2 cellular contexts compared by ENCODE assay signal in the genomic region with DNA sequence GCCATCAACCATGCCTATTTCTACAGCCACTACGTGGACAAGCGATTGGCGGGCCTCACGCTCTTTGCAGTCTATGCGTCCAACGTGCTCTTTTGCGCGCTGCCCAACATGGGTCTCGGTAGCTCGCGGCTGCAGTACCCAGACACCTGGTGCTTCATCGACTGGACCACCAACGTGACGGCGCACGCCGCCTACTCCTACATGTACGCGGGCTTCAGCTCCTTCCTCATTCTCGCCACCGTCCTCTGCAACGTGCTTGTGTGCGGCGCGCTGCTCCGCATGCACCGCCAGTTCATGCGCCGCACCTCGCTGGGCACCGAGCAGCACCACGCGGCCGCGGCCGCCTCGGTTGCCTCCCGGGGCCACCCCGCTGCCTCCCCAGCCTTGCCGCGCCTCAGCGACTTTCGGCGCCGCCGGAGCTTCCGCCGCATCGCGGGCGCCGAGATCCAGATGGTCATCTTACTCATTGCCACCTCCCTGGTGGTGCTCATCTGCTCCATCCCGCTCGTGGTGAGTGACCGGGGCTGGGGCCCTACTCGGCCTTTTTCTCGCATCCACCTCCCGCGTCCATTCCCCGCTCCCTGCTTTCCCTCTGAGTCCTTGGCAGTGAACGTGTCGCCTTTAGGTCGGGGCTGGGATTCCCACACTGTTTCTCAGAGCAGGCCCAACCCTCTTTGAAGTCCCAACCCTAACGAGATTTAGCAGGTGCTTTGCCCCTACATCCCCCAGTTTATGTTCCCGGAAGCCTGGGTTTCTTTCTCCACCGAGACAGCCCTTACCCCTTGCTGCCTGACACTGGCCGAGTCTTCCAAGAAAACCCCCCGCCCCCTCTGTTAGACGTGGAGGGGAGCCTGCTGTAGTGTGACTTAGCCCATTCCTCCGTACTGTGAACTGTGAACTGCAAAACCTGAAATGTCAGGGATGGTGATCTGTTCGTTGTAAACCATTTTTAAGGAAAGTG.
TF ChIP-seq lines count a peak whose summit lies in the region.

No MANE protein-coding gene starts in this region.

TF ChIP-seq in liver, 16 proteins besides CTCF, POLR2A, EP300 and RAD21:
- TF ChIP-seq, protein P1, sequence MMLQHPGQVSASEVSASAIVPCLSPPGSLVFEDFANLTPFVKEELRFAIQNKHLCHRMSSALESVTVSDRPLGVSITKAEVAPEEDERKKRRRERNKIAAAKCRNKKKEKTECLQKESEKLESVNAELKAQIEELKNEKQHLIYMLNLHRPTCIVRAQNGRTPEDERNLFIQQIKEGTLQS (IDR thresholded peaks at IDR 0.05) = no peak
- TF ChIP-seq TAF1 (conservative IDR thresholded peaks at IDR 0.05) (no peak), NR2F2 (IDR thresholded peaks at IDR 0.05) (no peak), YY1 (IDR thresholded peaks at IDR 0.05) (no peak), FOXA1 (IDR thresholded peaks at IDR 0.05) (no peak), EGR1 (IDR thresholded peaks at IDR 0.05; ENCODE audit: low read depth in 2 of 2) (no peak), JUND (IDR thresholded peaks at IDR 0.05) (no peak)

TF ChIP-seq in HepG2, 621 proteins besides CTCF, POLR2A, EP300 and RAD21:
- TF ChIP-seq NBN (conservative IDR thresholded peaks at IDR 0.05) (no peak), ZNF354B (CRISPR knock-in tag; IDR thresholded peaks at IDR 0.05) (no peak), MAZ (IDR thresholded peaks at IDR 0.05; ENCODE audit: borderline replicate concordance, low read depth, low read length) (no peak), MAZ (CRISPR knock-in tag; IDR thresholded peaks at IDR 0.05; ENCODE audit: low read depth) (no peak), SETDB1 (CRISPR knock-in tag; IDR thresholded peaks at IDR 0.05; ENCODE audit: borderline replicate concordance) (no peak), RCOR2 (CRISPR knock-in tag; IDR thresholded peaks at IDR 0.05) (no peak), ZNF20 (CRISPR knock-in tag; IDR thresholded peaks at IDR 0.05) (no peak), ZEB1 (IDR thresholded peaks at IDR 0.05; ENCODE audit: insufficient replicate concordance, low read depth) (no peak)
- TF ChIP-seq, protein P2, sequence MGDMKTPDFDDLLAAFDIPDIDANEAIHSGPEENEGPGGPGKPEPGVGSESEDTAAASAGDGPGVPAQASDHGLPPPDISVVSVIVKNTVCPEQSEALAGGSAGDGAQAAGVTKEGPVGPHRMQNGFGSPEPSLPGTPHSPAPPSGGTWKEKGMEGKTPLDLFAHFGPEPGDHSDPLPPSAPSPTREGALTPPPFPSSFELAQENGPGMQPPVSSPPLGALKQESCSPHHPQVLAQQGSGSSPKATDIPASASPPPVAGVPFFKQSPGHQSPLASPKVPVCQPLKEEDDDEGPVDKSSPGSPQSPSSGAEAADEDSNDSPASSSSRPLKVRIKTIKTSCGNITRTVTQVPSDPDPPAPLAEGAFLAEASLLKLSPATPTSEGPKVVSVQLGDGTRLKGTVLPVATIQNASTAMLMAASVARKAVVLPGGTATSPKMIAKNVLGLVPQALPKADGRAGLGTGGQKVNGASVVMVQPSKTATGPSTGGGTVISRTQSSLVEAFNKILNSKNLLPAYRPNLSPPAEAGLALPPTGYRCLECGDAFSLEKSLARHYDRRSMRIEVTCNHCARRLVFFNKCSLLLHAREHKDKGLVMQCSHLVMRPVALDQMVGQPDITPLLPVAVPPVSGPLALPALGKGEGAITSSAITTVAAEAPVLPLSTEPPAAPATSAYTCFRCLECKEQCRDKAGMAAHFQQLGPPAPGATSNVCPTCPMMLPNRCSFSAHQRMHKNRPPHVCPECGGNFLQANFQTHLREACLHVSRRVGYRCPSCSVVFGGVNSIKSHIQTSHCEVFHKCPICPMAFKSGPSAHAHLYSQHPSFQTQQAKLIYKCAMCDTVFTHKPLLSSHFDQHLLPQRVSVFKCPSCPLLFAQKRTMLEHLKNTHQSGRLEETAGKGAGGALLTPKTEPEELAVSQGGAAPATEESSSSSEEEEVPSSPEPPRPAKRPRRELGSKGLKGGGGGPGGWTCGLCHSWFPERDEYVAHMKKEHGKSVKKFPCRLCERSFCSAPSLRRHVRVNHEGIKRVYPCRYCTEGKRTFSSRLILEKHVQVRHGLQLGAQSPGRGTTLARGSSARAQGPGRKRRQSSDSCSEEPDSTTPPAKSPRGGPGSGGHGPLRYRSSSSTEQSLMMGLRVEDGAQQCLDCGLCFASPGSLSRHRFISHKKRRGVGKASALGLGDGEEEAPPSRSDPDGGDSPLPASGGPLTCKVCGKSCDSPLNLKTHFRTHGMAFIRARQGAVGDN (CRISPR knock-in tag; IDR thresholded peaks at IDR 0.05) = no peak
- TF ChIP-seq, protein P3, sequence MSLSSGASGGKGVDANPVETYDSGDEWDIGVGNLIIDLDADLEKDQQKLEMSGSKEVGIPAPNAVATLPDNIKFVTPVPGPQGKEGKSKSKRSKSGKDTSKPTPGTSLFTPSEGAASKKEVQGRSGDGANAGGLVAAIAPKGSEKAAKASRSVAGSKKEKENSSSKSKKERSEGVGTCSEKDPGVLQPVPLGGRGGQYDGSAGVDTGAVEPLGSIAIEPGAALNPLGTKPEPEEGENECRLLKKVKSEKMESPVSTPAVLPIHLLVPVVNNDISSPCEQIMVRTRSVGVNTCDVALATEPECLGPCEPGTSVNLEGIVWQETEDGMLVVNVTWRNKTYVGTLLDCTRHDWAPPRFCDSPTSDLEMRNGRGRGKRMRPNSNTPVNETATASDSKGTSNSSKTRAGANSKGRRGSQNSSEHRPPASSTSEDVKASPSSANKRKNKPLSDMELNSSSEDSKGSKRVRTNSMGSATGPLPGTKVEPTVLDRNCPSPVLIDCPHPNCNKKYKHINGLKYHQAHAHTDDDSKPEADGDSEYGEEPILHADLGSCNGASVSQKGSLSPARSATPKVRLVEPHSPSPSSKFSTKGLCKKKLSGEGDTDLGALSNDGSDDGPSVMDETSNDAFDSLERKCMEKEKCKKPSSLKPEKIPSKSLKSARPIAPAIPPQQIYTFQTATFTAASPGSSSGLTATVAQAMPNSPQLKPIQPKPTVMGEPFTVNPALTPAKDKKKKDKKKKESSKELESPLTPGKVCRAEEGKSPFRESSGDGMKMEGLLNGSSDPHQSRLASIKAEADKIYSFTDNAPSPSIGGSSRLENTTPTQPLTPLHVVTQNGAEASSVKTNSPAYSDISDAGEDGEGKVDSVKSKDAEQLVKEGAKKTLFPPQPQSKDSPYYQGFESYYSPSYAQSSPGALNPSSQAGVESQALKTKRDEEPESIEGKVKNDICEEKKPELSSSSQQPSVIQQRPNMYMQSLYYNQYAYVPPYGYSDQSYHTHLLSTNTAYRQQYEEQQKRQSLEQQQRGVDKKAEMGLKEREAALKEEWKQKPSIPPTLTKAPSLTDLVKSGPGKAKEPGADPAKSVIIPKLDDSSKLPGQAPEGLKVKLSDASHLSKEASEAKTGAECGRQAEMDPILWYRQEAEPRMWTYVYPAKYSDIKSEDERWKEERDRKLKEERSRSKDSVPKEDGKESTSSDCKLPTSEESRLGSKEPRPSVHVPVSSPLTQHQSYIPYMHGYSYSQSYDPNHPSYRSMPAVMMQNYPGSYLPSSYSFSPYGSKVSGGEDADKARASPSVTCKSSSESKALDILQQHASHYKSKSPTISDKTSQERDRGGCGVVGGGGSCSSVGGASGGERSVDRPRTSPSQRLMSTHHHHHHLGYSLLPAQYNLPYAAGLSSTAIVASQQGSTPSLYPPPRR (CRISPR knock-in tag; IDR thresholded peaks at IDR 0.05; ENCODE audit: borderline replicate concordance) = no peak
TF ChIP-seq in HepG2: peak in this region for 0.
